ENCODE assay signal across 22 cellular contexts in the genomic region with DNA sequence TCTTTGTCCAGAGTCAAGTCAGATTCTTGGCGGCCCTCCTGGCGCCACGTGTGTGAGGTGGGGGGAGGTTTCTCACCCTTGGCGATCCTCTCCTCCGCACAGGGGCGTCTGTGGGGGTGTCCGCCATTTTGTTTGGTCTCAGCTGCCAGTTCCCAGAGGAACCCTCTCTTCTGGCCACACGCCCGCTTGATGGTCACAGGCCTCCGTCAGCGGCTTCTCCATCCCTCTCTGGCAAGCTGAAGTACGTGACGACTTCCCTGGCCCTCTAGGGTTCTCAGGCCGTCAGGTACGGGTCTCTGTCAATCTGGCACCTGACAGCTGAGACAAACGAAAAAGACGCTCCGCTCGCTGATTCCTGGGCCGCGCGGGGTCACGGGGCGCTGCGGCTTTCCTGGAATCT.
"Had no signal": no experiment of that assay in that cellular context is flagged by ENCODE, and none has a peak within 500 bp of the region (broad histone marks: within the 10 kb centered on the region; RNA-seq: fewer than 3 reads in every experiment).

No MANE protein-coding gene starts in this region.

- H3K36me3 Mint-ChIP-seq: activated naive CD8-positive, alpha-beta T cell had no signal

- H3K27ac Mint-ChIP-seq: activated B cell treated with CpG ODN at 0.5 μM for 24 hours; activated CD4-positive, alpha-beta T cell treated with anti-CD3 and anti-CD28 coated beads, Interleukin-2, amount 10 ng/mL, durations not matched to agents 24 days and 14 days; activated naive CD4-positive, alpha-beta T cell treated with anti-CD3 and anti-CD28 coated beads for 36 hours; activated naive CD8-positive, alpha-beta T cell; activated T-helper 17 cell treated with anti-CD3 and anti-CD28 coated beads, Interleukin-2, amount 50 U/mL, for 72 hours; T-helper 17 cell had no signal

- H3K4me1 Mint-ChIP-seq: activated B cell treated with CpG ODN at 0.5 μM for 24 hours; activated CD4-positive, alpha-beta T cell treated with anti-CD3 and anti-CD28 coated beads, Interleukin-2, amount 10 ng/mL, durations not matched to agents 24 days and 14 days; activated T-helper 17 cell treated with anti-CD3 and anti-CD28 coated beads, Interleukin-2, amount 50 U/mL, for 72 hours; T-helper 17 cell had no signal

- H3K27me3 Mint-ChIP-seq: activated B cell treated with CpG ODN at 0.5 μM for 24 hours; activated CD4-positive, alpha-beta T cell treated with anti-CD3 and anti-CD28 coated beads, Interleukin-2, amount 10 ng/mL, durations not matched to agents 24 days and 14 days; activated naive CD8-positive, alpha-beta T cell; activated T-helper 17 cell treated with anti-CD3 and anti-CD28 coated beads, Interleukin-2, amount 50 U/mL, for 72 hours; T-helper 17 cell had no signal

- H3K36me3 ChIP-seq: brain microvascular endothelial cell had no signal

- H3K27ac ChIP-seq: brain microvascular endothelial cell had no signal

- H3K4me3 Mint-ChIP-seq: activated B cell treated with CpG ODN at 0.5 μM for 24 hours; activated CD4-positive, alpha-beta T cell treated with anti-CD3 and anti-CD28 coated beads, Interleukin-2, amount 10 ng/mL, durations not matched to agents 24 days and 14 days; activated naive CD4-positive, alpha-beta T cell treated with anti-CD3 and anti-CD28 coated beads for 36 hours; activated naive CD8-positive, alpha-beta T cell; activated T-helper 17 cell treated with anti-CD3 and anti-CD28 coated beads, Interleukin-2, amount 50 U/mL, for 72 hours; T-helper 17 cell had no signal

- ATAC-seq: activated T-helper 17 cell treated with anti-CD3 and anti-CD28 coated beads, Interleukin-2, amount 50 U/mL, for 72 hours; PC-3; T-helper 17 cell had no signal

- H3K27me3 ChIP-seq: brain microvascular endothelial cell had no signal

- DNase-seq: activated B cell treated with CpG ODN at 0.5 μM for 24 hours; activated CD4-positive, alpha-beta T cell treated with anti-CD3 and anti-CD28 coated beads for 1 hour; activated CD4-positive, alpha-beta T cell treated with anti-CD3 and anti-CD28 coated beads, Interleukin-2, amount 10 ng/mL, durations not matched to agents 24 days and 14 days; activated CD4-positive, alpha-beta T cell treated with anti-CD3 and anti-CD28 coated beads, Interleukin-2, amount 50 U/mL, for 48 hours; activated CD8-positive, alpha-beta memory T cell treated with anti-CD3 and anti-CD28 coated beads for 24 hours; activated gamma-delta T cell; activated naive CD4-positive, alpha-beta T cell treated with anti-CD3 and anti-CD28 coated beads for 36 hours; activated T-cell treated with anti-CD3 and anti-CD28 coated beads, Interleukin-2, amount 50 U/mL, for 48 hours; brain microvascular endothelial cell; cerebellar nuclear complex; MM.1S; NCI-H1105; NCI-H1436; NCI-H1694 treated with DMSO at 0.1 percent for 48 hours; NCI-H2029 treated with DMSO at 0.1 percent for 48 hours; NCI-H446; NCI-H524; PC-3; T-helper 17 cell; T-helper 9 cell had no signal
